ENCODE assay signal across 8 cellular contexts in the genomic region with DNA sequence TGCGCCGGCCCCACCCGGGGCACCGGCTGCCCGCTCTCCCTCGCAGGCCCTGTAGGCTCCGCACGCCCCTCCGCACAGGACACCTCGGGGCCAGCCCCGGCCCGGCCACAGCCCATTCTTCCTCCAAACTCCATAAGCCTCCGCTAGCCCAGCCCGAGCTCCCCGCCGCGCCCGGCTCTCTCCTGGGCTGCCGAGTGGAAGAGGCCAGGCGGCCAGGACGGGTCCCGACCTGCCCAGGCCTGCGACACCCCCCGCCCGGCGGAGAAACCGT. TPM values are rescaled to one million over a fixed set of nuclear protein-coding genes. Genes with fewer than 3 reads are reported as not detected.
DNase-seq lines count a peak whose midpoint lies in the region; ATAC-seq and TF ChIP-seq lines count a peak whose summit lies in the region.

No MANE protein-coding gene starts in this region.

- peak overlapping the region; percentile 94 for H3K9ac ChIP-seq in HUES6 (ENCODE audit: low read length)

- no peaks in the 10 kb centered on the region for H3K9me3 Mint-ChIP-seq in activated CD4-positive, alpha-beta T cell treated with anti-CD3 and anti-CD28 coated beads, Interleukin-2, amount 10 ng/mL, durations not matched to agents 24 days and 14 days
- H3K9me3 Mint-ChIP-seq in naive thymus-derived CD4-positive, alpha-beta T cell, result no peaks in the 10 kb centered on the region

- H3K4me1 Mint-ChIP-seq in activated CD4-positive, alpha-beta T cell treated with anti-CD3 and anti-CD28 coated beads, Interleukin-2, amount 10 ng/mL, durations not matched to agents 24 days and 14 days, result peaks cover 37% of the 10 kb centered on the region
- peaks cover 25 to 70% (median 50%) of the 10 kb centered on the region in 7 donors for H3K4me1 Mint-ChIP-seq in naive thymus-derived CD4-positive, alpha-beta T cell

- peak overlapping the region; percentile 70 for H3K4me3 ChIP-seq in GM08714 (ENCODE audit: low read length)
- H3K4me3 ChIP-seq in HUES6 (ENCODE audit: low read depth, low read length), result peak overlapping the region; percentile 92
- peak overlapping the region; percentile 76 for H3K4me3 ChIP-seq in naive thymus-derived CD4-positive, alpha-beta T cell (ENCODE audit: low read length)
- H3K4me3 ChIP-seq in urinary bladder (ENCODE audit: low read depth, low read length), result peak overlapping the region; percentile 99

- no peak for TF ChIP-seq CTCF in GM20000 (IDR thresholded peaks at IDR 0.05; ENCODE audit: extremely low read depth, missing control alignments)

- peak overlapping the region; percentile 97 for H3K4me3 Mint-ChIP-seq in activated CD4-positive, alpha-beta T cell treated with anti-CD3 and anti-CD28 coated beads, Interleukin-2, amount 10 ng/mL, durations not matched to agents 24 days and 14 days
- peak overlapping the region; percentile 86 to 99 (median 94) for H3K4me3 Mint-ChIP-seq in naive thymus-derived CD4-positive, alpha-beta T cell

- POLR2A ChIA-PET in naive thymus-derived CD4-positive, alpha-beta T cell (lab: Charles Lee), result interaction anchor here (0.9 to 1.4 kb wide), 6 partner anchors 16 to 167 kb away, joined by 3 to 6 read pairs (median 4); no protein-coding TSS in a partner anchor

- WGBS in urinary bladder, result 1% methylated on average over 27 of the region's 27 CpGs

- H3K36me3 ChIP-seq in HUES6 (ENCODE audit: control insufficient read depth, insufficient read depth, low read length) (no peaks in the 10 kb centered on the region; the same call in 1 of the 2 replicates), urinary bladder (ENCODE audit: insufficient read depth) (no peaks in the 10 kb centered on the region)
- H3K36me3 ChIP-seq in naive thymus-derived CD4-positive, alpha-beta T cell (ENCODE audit: control insufficient read depth in 2 of 3, insufficient read depth in 3 of 3, low read length in 3 of 3), result peaks cover 0 to 9% (median 0%) of the 10 kb centered on the region in 3 experiments

- intact Hi-C loops in activated CD4-positive, alpha-beta T cell treated with anti-CD3 and anti-CD28 coated beads, Interleukin-2, amount 10 ng/mL, durations not matched to agents 24 days and 14 days (cut with micrococcal nuclease), result loop anchor here (1.0 to 10.0 kb wide), 8 partner anchors 14 to 370 kb away; partner anchors contain the start of genes CENPV, TRPV2 and UBB
- intact Hi-C loops in naive thymus-derived CD4-positive, alpha-beta T cell (cut with micrococcal nuclease), result loop anchor here (1.0 to 10.0 kb wide), 13 partner anchors 16 to 1910 kb away; partner anchors contain the start of genes HS3ST3B1 (in 1 of the 2), PLD6 (in 1 of the 2), TRPV2 (in 1 of the 2) and UBB (in 1 of the 2)

- H3K36me3 Mint-ChIP-seq in activated CD4-positive, alpha-beta T cell treated with anti-CD3 and anti-CD28 coated beads, Interleukin-2, amount 10 ng/mL, durations not matched to agents 24 days and 14 days (ENCODE audit: low read depth), result peaks cover 8% of the 10 kb centered on the region
- H3K36me3 Mint-ChIP-seq in naive thymus-derived CD4-positive, alpha-beta T cell, result peaks cover 0 to 3% (median 0%) of the 10 kb centered on the region in 5 donors

- DNase-seq in activated CD4-positive, alpha-beta T cell treated with anti-CD3 and anti-CD28 coated beads, Interleukin-2, amount 10 ng/mL, durations not matched to agents 24 days and 14 days, result peak; percentile 82
- peak; percentile 75 to 84 for DNase-seq in erythroblast (lab: John Stamatoyannopoulos, UW)
- DNase-seq in naive thymus-derived CD4-positive, alpha-beta T cell, result peak in 1 of 9 donors; percentile 61
- no peak for DNase-seq in GM20000 (ENCODE audit: low spot score)

- CTCF ChIA-PET in naive thymus-derived CD4-positive, alpha-beta T cell (lab: Charles Lee), result no interaction called here

- ATAC-seq in GM21576 (IDR thresholded peaks at IDR 0.05; ENCODE audit: unreplicated experiment), result peak; percentile 27
- ATAC-seq in naive thymus-derived CD4-positive, alpha-beta T cell, result peak; percentile 40

- no peaks in the 10 kb centered on the region for H3K9me3 ChIP-seq in HUES6 (ENCODE audit: control insufficient read depth, insufficient read depth, low read depth, low read length)
- no peaks in the 10 kb centered on the region for H3K9me3 ChIP-seq in naive thymus-derived CD4-positive, alpha-beta T cell (ENCODE audit: control insufficient read depth in 2 of 3, low read length in 3 of 3)

- H3K4me1 ChIP-seq in HUES6 (ENCODE audit: control insufficient read depth, insufficient read depth, low read length), result peaks cover 10% of the 10 kb centered on the region
- H3K4me1 ChIP-seq in naive thymus-derived CD4-positive, alpha-beta T cell (ENCODE audit: control insufficient read depth in 2 of 2, insufficient read depth in 2 of 2, low read length in 2 of 2), result peaks cover 22 to 29% of the 10 kb centered on the region in 2 donors
- no peaks in the 10 kb centered on the region for H3K4me1 ChIP-seq in urinary bladder (ENCODE audit: insufficient read depth)

- H3K27me3 ChIP-seq in HUES6 (ENCODE audit: control insufficient read depth, insufficient read depth, low read length), result no peaks in the 10 kb centered on the region
- no peaks in the 10 kb centered on the region for H3K27me3 ChIP-seq in naive thymus-derived CD4-positive, alpha-beta T cell (ENCODE audit: control insufficient read depth in 2 of 2, insufficient read depth in 2 of 2, low read length in 2 of 2)

- H3K27ac Mint-ChIP-seq in activated CD4-positive, alpha-beta T cell treated with anti-CD3 and anti-CD28 coated beads, Interleukin-2, amount 10 ng/mL, durations not matched to agents 24 days and 14 days, result peak overlapping the region; percentile 76
- H3K27ac Mint-ChIP-seq in naive thymus-derived CD4-positive, alpha-beta T cell, result peak overlapping the region; percentile 58 to 98 (median 88)

- no peaks in the 10 kb centered on the region for H3K27me3 Mint-ChIP-seq in activated CD4-positive, alpha-beta T cell treated with anti-CD3 and anti-CD28 coated beads, Interleukin-2, amount 10 ng/mL, durations not matched to agents 24 days and 14 days
- no peaks in the 10 kb centered on the region for H3K27me3 Mint-ChIP-seq in naive thymus-derived CD4-positive, alpha-beta T cell

- peak overlapping the region; percentile 98 for H3K27ac ChIP-seq in HUES6 (ENCODE audit: low read depth, low read length)
- H3K27ac ChIP-seq in naive thymus-derived CD4-positive, alpha-beta T cell (ENCODE audit: low read depth, low read length), result peak overlapping the region; percentile 91
- H3K27ac ChIP-seq in urinary bladder (ENCODE audit: low read depth), result peak overlapping the region; percentile 97

- TF ChIP-seq POLR2A in erythroblast (IDR thresholded peaks at IDR 0.05; ENCODE audit: low read length), result no peak

RNA-seq across cellular contexts. Expression of gene NCOR1, which starts 0.4 kb away (rescaled TPM):
- total RNA-seq in activated CD4-positive, alpha-beta T cell treated with anti-CD3 and anti-CD28 coated beads, Interleukin-2, amount 10 ng/mL, durations not matched to agents 24 days and 14 days, result 119 and 133 TPM in 2 replicates
- total RNA-seq in naive thymus-derived CD4-positive, alpha-beta T cell, result 100 to 1,000 TPM; 131 to 169 (median 149) TPM
- polyA plus RNA-seq in naive thymus-derived CD4-positive, alpha-beta T cell, result 100 to 1,000 TPM in 1 of 2 donors, 10 to 100 TPM in 1; 75.8 to 165 TPM
- total RNA-seq in urinary bladder, result 128 TPM
- 45.5 TPM for polyA plus RNA-seq in urinary bladder

RNA-seq across cellular contexts. Expression of gene PIGL, which starts 2.1 kb away (rescaled TPM):
- total RNA-seq in activated CD4-positive, alpha-beta T cell treated with anti-CD3 and anti-CD28 coated beads, Interleukin-2, amount 10 ng/mL, durations not matched to agents 24 days and 14 days, result 41.5 and 42.7 TPM in 2 replicates
- total RNA-seq in naive thymus-derived CD4-positive, alpha-beta T cell, result 10 to 100 TPM; 34.1 to 82.5 (median 75.3) TPM
- 10 to 100 TPM; 12.3 to 15.2 TPM for polyA plus RNA-seq in naive thymus-derived CD4-positive, alpha-beta T cell
- total RNA-seq in urinary bladder, result 33.2 TPM
- 16.7 TPM for polyA plus RNA-seq in urinary bladder
